1 cellular context compared by ENCODE assay signal in genomic region chr5:181158869-181159268, GRCh38.
TF ChIP-seq lines count a peak whose summit lies in the region.

No MANE protein-coding gene starts in this region.

TF ChIP-seq in IMR-90, 13 proteins besides CTCF, POLR2A, EP300 and RAD21:
- TF ChIP-seq CEBPB (IDR thresholded peaks at IDR 0.05; ENCODE audit: low read depth, low read length) = no peak
- no peak for TF ChIP-seq MAFK (IDR thresholded peaks at IDR 0.05; ENCODE audit: low read depth, low read length)
- no peak for TF ChIP-seq NFE2L2 (IDR thresholded peaks at IDR 0.05; ENCODE audit: low read depth, low read length)
- TF ChIP-seq MXI1 (IDR thresholded peaks at IDR 0.05; ENCODE audit: borderline replicate concordance, low read depth, low read length) = no peak
- TF ChIP-seq USF2 (IDR thresholded peaks at IDR 0.05; ENCODE audit: low read depth, low read length) = no peak
- TF ChIP-seq ELK1 (IDR thresholded peaks at IDR 0.05; ENCODE audit: borderline replicate concordance, low read depth, low read length) = no peak
- TF ChIP-seq FOS (IDR thresholded peaks at IDR 0.05; ENCODE audit: low read depth, low read length) = no peak
- no peak for TF ChIP-seq MAZ (IDR thresholded peaks at IDR 0.05; ENCODE audit: borderline replicate concordance, low read depth, low read length)
- TF ChIP-seq CHD1 (IDR thresholded peaks at IDR 0.05; ENCODE audit: low read depth, low read length) = no peak
- TF ChIP-seq BHLHE40 (IDR thresholded peaks at IDR 0.05; ENCODE audit: low read depth, low read length) = no peak
- no peak for TF ChIP-seq RFX5 (IDR thresholded peaks at IDR 0.05; ENCODE audit: low read depth, low read length)
- no peak for TF ChIP-seq SMC3 (IDR thresholded peaks at IDR 0.05; ENCODE audit: low read depth, low read length)
- TF ChIP-seq RCOR1 (IDR thresholded peaks at IDR 0.05; ENCODE audit: insufficient replicate concordance, low read length) = no peak
